Comparison of ENCODE assay signal across 8 cellular contexts in genomic region chr20:25248501-25249172, GRCh38. TPM values are rescaled to one million over a fixed set of nuclear protein-coding genes. Genes with fewer than 3 reads are reported as not detected.
A peak's percentile ranks its signal among the peaks of the same experiment; 100 is the strongest.
DNase-seq lines count a peak whose midpoint lies in the region; ATAC-seq and TF ChIP-seq lines count a peak whose summit lies in the region.

No MANE protein-coding gene starts in this region.

- H3K4me3 Mint-ChIP-seq in activated B cell treated with CpG ODN at 0.5 μM for 24 hours = peak overlapping the region; percentile 86
- peak overlapping the region; percentile 87 to 100 (median 96) for H3K4me3 Mint-ChIP-seq in naive thymus-derived CD8-positive, alpha-beta T cell

- peak overlapping the region; percentile 69 for H3K9ac ChIP-seq in HUES64 (ENCODE audit: low read depth, low read length)

- H3K27me3 Mint-ChIP-seq in activated B cell treated with CpG ODN at 0.5 μM for 24 hours = peaks cover 6% of the 10 kb centered on the region
- peaks cover 0 to 2% (median 0%) of the 10 kb centered on the region in 5 donors for H3K27me3 Mint-ChIP-seq in naive thymus-derived CD8-positive, alpha-beta T cell

- no peaks in the 10 kb centered on the region for H3K9me3 ChIP-seq in HUES64 (ENCODE audit: insufficient read depth, low read depth, low read length)

- no peaks in the 10 kb centered on the region for H3K9me3 Mint-ChIP-seq in activated B cell treated with CpG ODN at 0.5 μM for 24 hours
- H3K9me3 Mint-ChIP-seq in naive thymus-derived CD8-positive, alpha-beta T cell = peaks cover 0 to 2% (median 0%) of the 10 kb centered on the region in 9 donors

- intact Hi-C loops in activated B cell treated with CpG ODN at 0.5 μM for 24 hours (cut with micrococcal nuclease) = loop anchor here (1.0 to 5.0 kb wide), 5 partner anchors 40 to 1896 kb away; partner anchors contain the start of genes ABHD12, NANP and NXT1

- peaks cover 25% of the 10 kb centered on the region for H3K4me1 Mint-ChIP-seq in activated B cell treated with CpG ODN at 0.5 μM for 24 hours
- peaks cover 25 to 61% (median 47%) of the 10 kb centered on the region in 4 donors for H3K4me1 Mint-ChIP-seq in naive thymus-derived CD8-positive, alpha-beta T cell

- peaks cover 16% of the 10 kb centered on the region for H3K27me3 ChIP-seq in HUES64 (ENCODE audit: insufficient read depth, low read length)

- peaks cover 4% of the 10 kb centered on the region; the same call in 1 of the 2 replicates for H3K36me3 ChIP-seq in HUES64 (ENCODE audit: insufficient read depth, low read length)

- H3K4me3 ChIP-seq in HUES64 (ENCODE audit: low read length) (peak overlapping the region; percentile 68), fibroblast of the aortic adventitia (ENCODE audit: low read depth, low read length) (peak overlapping the region; percentile 75)

- peak overlapping the region; percentile 69; the same call in 1 of the 2 replicates for H3K27ac ChIP-seq in HUES64 (ENCODE audit: low read depth, low read length)

- TF ChIP-seq CTCF in activated B cell treated with CpG ODN at 0.5 μM for 24 hours (IDR thresholded peaks at IDR 0.05) = no peak
- no peak for TF ChIP-seq CTCF in fibroblast of the aortic adventitia (IDR thresholded peaks at IDR 0.05; ENCODE audit: insufficient read depth, low read length)

- peak; percentile 21 for ATAC-seq in GM21367 (IDR thresholded peaks at IDR 0.05; ENCODE audit: unreplicated experiment)
- ATAC-seq in activated B cell treated with CpG ODN at 0.5 μM for 24 hours (ENCODE audit: low read depth) = peak; percentile 15
- peak in 1 of 2 donors; percentile 35 for ATAC-seq in naive thymus-derived CD8-positive, alpha-beta T cell

- H3K36me3 Mint-ChIP-seq in activated B cell treated with CpG ODN at 0.5 μM for 24 hours (ENCODE audit: low read depth) = peaks cover 5% of the 10 kb centered on the region
- peaks cover under 1 to 7% (median 2%) of the 10 kb centered on the region in 3 donors for H3K36me3 Mint-ChIP-seq in naive thymus-derived CD8-positive, alpha-beta T cell

- CTCF ChIA-PET in activated B cell treated with CpG ODN at 0.5 μM for 24 hours (lab: Charles Lee) = no interaction called here

- H3K4me1 ChIP-seq in HUES64 (ENCODE audit: insufficient read depth, low read length) = peaks cover 16% of the 10 kb centered on the region

- DNase-seq in EH (ENCODE audit: low read depth) (peak; percentile 61), activated B cell treated with CpG ODN at 0.5 μM for 24 hours (no peak), fibroblast of the aortic adventitia (ENCODE audit: low read depth) (peak; percentile 63), NK-92 (lab: John Stamatoyannopoulos, UW; ENCODE audit: unreplicated experiment) (no peak), NCI-H446 treated with DMSO at 0.1 percent for 48 hours (lab: John Stamatoyannopoulos, UW) (no peak)
- peak in 3 of 10 donors; percentile 13 to 32 (median 25) for DNase-seq in naive thymus-derived CD8-positive, alpha-beta T cell

- under 1% methylated on average over 42 of the region's 43 CpGs for WGBS in HUES64

- no peak overlapping the region for H3K27ac Mint-ChIP-seq in activated B cell treated with CpG ODN at 0.5 μM for 24 hours
- H3K27ac Mint-ChIP-seq in naive thymus-derived CD8-positive, alpha-beta T cell = peak overlapping the region; percentile 4 to 97 (median 92)

- POLR2A ChIA-PET in activated B cell treated with CpG ODN at 0.5 μM for 24 hours (lab: Charles Lee) = interaction anchor here (1.0 to 3.7 kb wide), 6 partner anchors 45 to 1899 kb away, joined by 3 to 19 read pairs (median 6); partner anchors contain the start of genes ABHD12, ACSS1 and ENTPD6
- POLR2A ChIA-PET in naive thymus-derived CD8-positive, alpha-beta T cell (lab: Charles Lee) = interaction anchor here (0.9 to 5.0 kb wide), 6 partner anchors 9 to 191 kb away, joined by 3 to 61 read pairs (median 14); partner anchors contain the start of genes ACSS1 and ENTPD6

RNA-seq across cellular contexts. Expression of gene PYGB, which starts 0.8 kb away (rescaled TPM):
- polyA plus RNA-seq in HUES64 (2013, experiment 1 of 2) = 30.3 TPM
- polyA plus RNA-seq in HUES64 (2013, experiment 2 of 2) = 30.3 TPM
- 21.5 and 23.5 TPM in 2 replicates for total RNA-seq in activated B cell treated with CpG ODN at 0.5 μM for 24 hours
- 87.8 and 203 TPM in 2 replicates for total RNA-seq in fibroblast of the aortic adventitia (ENCODE audit: low replicate concordance)
- total RNA-seq in naive thymus-derived CD8-positive, alpha-beta T cell = 10 to 100 TPM; 50.2 to 54.4 TPM
- polyA plus RNA-seq in naive thymus-derived CD8-positive, alpha-beta T cell = 100 to 1,000 TPM in 1 of 3 donors, 10 to 100 TPM in 2; 39.9 to 107 (median 71.3) TPM

RNA-seq across cellular contexts. Expression of gene ENTPD6, which starts 53.1 kb away (rescaled TPM):
- polyA plus RNA-seq in HUES64 (2013, experiment 1 of 2) = 32.4 TPM
- polyA plus RNA-seq in HUES64 (2013, experiment 2 of 2) = 30.2 TPM
- total RNA-seq in activated B cell treated with CpG ODN at 0.5 μM for 24 hours (37.2 and 44.4 TPM in 2 replicates), fibroblast of the aortic adventitia (ENCODE audit: low replicate concordance) (17.7 and 40.5 TPM in 2 replicates)
- total RNA-seq in naive thymus-derived CD8-positive, alpha-beta T cell = 100 to 1,000 TPM; 109 to 110 TPM
- 10 to 100 TPM; 39.9 to 50.5 (median 44.7) TPM for polyA plus RNA-seq in naive thymus-derived CD8-positive, alpha-beta T cell

Comparison
In these comparisons a context has a peak if more than half of its experiments do, and no peak if none do; other contexts are left out.
1. DNase-seq: peak in EH (single experiment) and fibroblast of the aortic adventitia (single experiment); none in activated B cell treated with CpG ODN at 0.5 μM for 24 hours (single experiment), NK-92 (single experiment) and NCI-H446 treated with DMSO at 0.1 percent for 48 hours (single experiment).